ENCODE assay signal across 8 cellular contexts in the genomic region with DNA sequence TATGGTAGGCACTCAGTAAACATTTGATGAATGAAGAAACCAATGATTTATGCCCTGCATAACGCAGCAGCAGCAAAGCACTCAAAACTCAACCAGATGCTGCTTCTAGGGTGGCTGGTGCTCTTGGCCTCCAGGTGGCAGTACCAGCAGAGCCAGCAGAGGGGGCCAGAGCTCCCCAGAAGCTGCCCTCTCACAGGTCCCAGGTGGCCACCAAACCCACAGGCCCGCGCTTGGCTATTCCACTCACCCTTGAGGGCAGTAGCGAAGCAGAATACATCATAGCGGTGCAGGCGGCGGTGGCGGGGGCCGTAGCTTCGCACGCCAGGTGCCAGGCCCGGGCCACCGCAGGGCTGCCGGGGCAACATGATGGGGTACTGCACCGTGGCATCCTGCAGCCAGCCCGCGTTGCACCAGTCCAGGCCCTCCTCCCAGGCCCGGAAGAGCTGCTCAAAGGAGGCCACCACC. TPM values are rescaled to one million over a fixed set of nuclear protein-coding genes. Genes with fewer than 3 reads are reported as not detected.
DNase-seq lines count a peak whose midpoint lies in the region; ATAC-seq, FAIRE-seq and TF ChIP-seq lines count a peak whose summit lies in the region.

No MANE protein-coding gene starts in this region.

- H3K4me3 Mint-ChIP-seq in activated CD4-positive, alpha-beta T cell treated with anti-CD3 and anti-CD28 coated beads for 36 hours = no peak overlapping the region

- peaks cover 34% of the 10 kb centered on the region for H3K36me3 Mint-ChIP-seq in activated CD4-positive, alpha-beta T cell treated with anti-CD3 and anti-CD28 coated beads for 36 hours (ENCODE audit: low read depth)

- CTCF ChIA-PET in activated CD4-positive, alpha-beta T cell treated with anti-CD3 and anti-CD28 coated beads for 36 hours (lab: Charles Lee) = interaction anchor here (0.6 to 2.7 kb wide), 9 partner anchors 9 to 424 kb away, joined by 3 to 15 read pairs (median 4); partner anchors contain the start of gene HAPLN3

- H3K27me3 ChIP-seq in ascending aorta = no peaks in the 10 kb centered on the region
- H3K27me3 ChIP-seq in keratinocyte (ENCODE audit: control insufficient read depth, extremely low read depth, insufficient read depth, low read length) = no peaks in the 10 kb centered on the region
- H3K27me3 ChIP-seq in tibial artery = no peaks in the 10 kb centered on the region

- H3K27me3 Mint-ChIP-seq in activated CD4-positive, alpha-beta T cell treated with anti-CD3 and anti-CD28 coated beads for 36 hours = no peaks in the 10 kb centered on the region

- H3K9me3 ChIP-seq in ascending aorta (no peaks in the 10 kb centered on the region), keratinocyte (ENCODE audit: control insufficient read depth, low read depth, low read length) (no peaks in the 10 kb centered on the region), tibial artery (no peaks in the 10 kb centered on the region)

- H3K4me3 ChIP-seq in ascending aorta (no peak overlapping the region), keratinocyte (ENCODE audit: control insufficient read depth in 2 of 3, extremely low read depth in 1 of 3, insufficient read depth in 2 of 3, low read depth in 1 of 3, low read length in 3 of 3) (no peak overlapping the region), tibial artery (no peak overlapping the region)

- H3K9me1 ChIP-seq in keratinocyte (ENCODE audit: control insufficient read depth, extremely low read depth, insufficient read depth, low read length) = no peaks in the 10 kb centered on the region

- POLR2A ChIA-PET in activated CD4-positive, alpha-beta T cell treated with anti-CD3 and anti-CD28 coated beads for 36 hours (lab: Charles Lee) = interaction anchor here (0.5 kb wide), 1 partner anchor 368 kb away, joined by 5 read pairs; no protein-coding TSS in a partner anchor

- no peaks in the 10 kb centered on the region for H4K20me1 ChIP-seq in keratinocyte (ENCODE audit: control insufficient read depth, extremely low read depth, insufficient read depth, low read length)

- H2AFZ ChIP-seq in keratinocyte (ENCODE audit: control insufficient read depth, low read length) = no peak overlapping the region

- peaks cover 4 to 64% of the 10 kb centered on the region in 2 donors for H3K36me3 ChIP-seq in ascending aorta
- no peaks in the 10 kb centered on the region for H3K36me3 ChIP-seq in keratinocyte (ENCODE audit: control insufficient read depth in 2 of 2, extremely low read depth in 1 of 2, insufficient read depth in 2 of 2, low read length in 2 of 2)
- H3K36me3 ChIP-seq in tibial artery = peaks cover 5 to 41% (median 20%) of the 10 kb centered on the region in 3 donors

- no peak overlapping the region for H3K27ac Mint-ChIP-seq in activated CD4-positive, alpha-beta T cell treated with anti-CD3 and anti-CD28 coated beads for 36 hours

- TF ChIP-seq CTCF in ascending aorta (IDR thresholded peaks at IDR 0.05) = peak; percentile 23 to 56 (median 29)
- peak; percentile 73 to 93 (median 79) for TF ChIP-seq CTCF in keratinocyte (optimal IDR thresholded peaks at IDR 0.05 in 1 of 3, IDR thresholded peaks at IDR 0.05 in 1 of 3, conservative IDR thresholded peaks at IDR 0.05 in 1 of 3; ENCODE audit: extremely low read depth in 1 of 3, insufficient read depth in 2 of 3, low read length in 3 of 3)
- peak; percentile 42 to 61 for TF ChIP-seq CTCF in tibial artery (IDR thresholded peaks at IDR 0.05)

- dilution Hi-C loops in keratinocyte (cut with MboI; ENCODE audit: extremely low pct_ligation_motif_present, low sequenced_read_pairs) = no loop called here

- H3K9ac ChIP-seq in keratinocyte (ENCODE audit: control insufficient read depth, extremely low read depth, insufficient read depth, low read length) = no peak overlapping the region

- FAIRE-seq in keratinocyte (lab: Jason Lieb, UNC) = no peak

- H3K4me2 ChIP-seq in keratinocyte (ENCODE audit: control insufficient read depth, extremely low read depth, insufficient read depth, low read depth, low read length) = no peak overlapping the region

- H3K27ac ChIP-seq in ascending aorta (no peak overlapping the region), keratinocyte (ENCODE audit: control insufficient read depth, insufficient read depth, low read length) (no peak overlapping the region), tibial artery (peak overlapping the region in 1 of 2 donors; percentile 37)

- peak; percentile 72 for ATAC-seq in activated CD4-positive, alpha-beta T cell treated with anti-CD3 and anti-CD28 coated beads for 36 hours
- ATAC-seq in HG03342 (IDR thresholded peaks at IDR 0.05; ENCODE audit: unreplicated experiment) (peak; percentile 69), GM18505 (IDR thresholded peaks at IDR 0.05; ENCODE audit: unreplicated experiment) (no peak)

- DNase-seq in activated CD4-positive, alpha-beta T cell treated with anti-CD3 and anti-CD28 coated beads for 36 hours = peak; percentile 68
- DNase-seq in activated CD4-positive, alpha-beta T cell treated with anti-CD3 and anti-CD28 coated beads for 1 hour = no peak
- DNase-seq in RKO (ENCODE audit: low spot score) (peak; percentile 42), ascending aorta (ENCODE audit: low spot score in 2 of 2) (no peak), keratinocyte (ENCODE audit: low read depth, low spot score) (no peak), tibial artery (no peak)

- intact Hi-C loops in activated CD4-positive, alpha-beta T cell treated with anti-CD3 and anti-CD28 coated beads for 36 hours (cut with DNase I, micrococcal nuclease) = no loop called here
- intact Hi-C loops in ascending aorta (cut with DNase I) = loop anchor here (5.0 kb wide), 1 partner anchor 221 kb away; no protein-coding TSS in a partner anchor
- intact Hi-C loops in tibial artery (cut with DNase I; ENCODE audit: low total_unique reads) = no loop called here

- TF ChIP-seq POLR2A in GM18505 (IDR thresholded peaks at IDR 0.05; ENCODE audit: borderline replicate concordance, extremely low read depth, insufficient read depth, insufficient read length) = no peak

- H3K4me1 ChIP-seq in ascending aorta (peaks cover 0 to 10% of the 10 kb centered on the region in 2 donors), keratinocyte (ENCODE audit: control insufficient read depth, extremely low read depth, insufficient read depth, low read length) (peaks cover 4% of the 10 kb centered on the region), tibial artery (peaks cover 0 to 60% (median 10%) of the 10 kb centered on the region in 4 donors)

- H3K4me1 Mint-ChIP-seq in activated CD4-positive, alpha-beta T cell treated with anti-CD3 and anti-CD28 coated beads for 36 hours = no peaks in the 10 kb centered on the region

- H3K79me2 ChIP-seq in keratinocyte (ENCODE audit: control insufficient read depth, insufficient read depth, low read length) = no peaks in the 10 kb centered on the region

- no peaks in the 10 kb centered on the region for H3K9me3 Mint-ChIP-seq in activated CD4-positive, alpha-beta T cell treated with anti-CD3 and anti-CD28 coated beads for 36 hours (ENCODE audit: low read depth)

RNA-seq across cellular contexts. Expression of gene HAPLN3, which starts 16.6 kb away (rescaled TPM):
- total RNA-seq in activated CD4-positive, alpha-beta T cell treated with anti-CD3 and anti-CD28 coated beads for 36 hours = 10 to 100 TPM; 53.9 to 64.1 TPM
- total RNA-seq in ascending aorta = 189 TPM
- polyA plus RNA-seq in keratinocyte = 1.4 to 2.2 TPM (median 1.4 TPM) in 3 replicates
- polyA plus RNA-seq in keratinocyte (2011; ENCODE audit: low read depth) = 2.4 TPM
- 0.47 and 0.87 TPM in 2 replicates for polyA plus RNA-seq in keratinocyte (2011; cell fraction: cytosol; rRNA removed)
- polyA plus RNA-seq in keratinocyte (2011; cell fraction: nucleus; rRNA removed) = 4.2 and 6.1 TPM in 2 replicates
- polyA plus RNA-seq in keratinocyte (2012; ENCODE audit: low replicate concordance) = 2.1 and 5.0 TPM in 2 replicates
- polyA minus RNA-seq in keratinocyte = 0.43 to 0.66 TPM (median 0.61 TPM) in 3 replicates
- not detected for polyA minus RNA-seq in keratinocyte (2011; cell fraction: cytosol; rRNA and poly(A)+ RNA removed)
- 1.6 and 2.2 TPM in 2 replicates for polyA minus RNA-seq in keratinocyte (2011; cell fraction: nucleus; rRNA and poly(A)+ RNA removed)

RNA-seq across cellular contexts. Expression of gene MFGE8, which starts 34.4 kb away (rescaled TPM):
- total RNA-seq in activated CD4-positive, alpha-beta T cell treated with anti-CD3 and anti-CD28 coated beads for 36 hours = 10 to 100 TPM; 17.0 to 18.6 TPM
- 1,738 TPM for total RNA-seq in ascending aorta
- polyA plus RNA-seq in keratinocyte = 55.3 to 107 TPM (median 85.1 TPM) in 3 replicates
- 72.7 TPM for polyA plus RNA-seq in keratinocyte (2011; ENCODE audit: low read depth)
- polyA plus RNA-seq in keratinocyte (2011; cell fraction: cytosol; rRNA removed) = 42.4 and 64.9 TPM in 2 replicates
- polyA plus RNA-seq in keratinocyte (2011; cell fraction: nucleus; rRNA removed) = 226 and 275 TPM in 2 replicates
- 71.2 and 126 TPM in 2 replicates for polyA plus RNA-seq in keratinocyte (2012; ENCODE audit: low replicate concordance)
- polyA minus RNA-seq in keratinocyte = 62.5 to 78.0 TPM (median 74.5 TPM) in 3 replicates
- polyA minus RNA-seq in keratinocyte (2011; cell fraction: cytosol; rRNA and poly(A)+ RNA removed) = 74.8 TPM
- polyA minus RNA-seq in keratinocyte (2011; cell fraction: nucleus; rRNA and poly(A)+ RNA removed) = 107 and 168 TPM in 2 replicates

Comparison
In these comparisons a context has a peak if more than half of its experiments do, and no peak if none do; other contexts are left out.
1. DNase-seq: peak in activated CD4-positive, alpha-beta T cell treated with anti-CD3 and anti-CD28 coated beads for 36 hours (single experiment) and RKO (single experiment); none in activated CD4-positive, alpha-beta T cell treated with anti-CD3 and anti-CD28 coated beads for 1 hour (single experiment), ascending aorta (0 of 2), keratinocyte (single experiment) and tibial artery (0 of 2).
2. CTCF ChIP-seq: peak in every context shown above with its lines; median percentile 79 in keratinocyte; 52 in tibial artery; 29 in ascending aorta.
3. RNA of gene MFGE8, which starts 34.4 kb away (total RNA-seq): 1,738 TPM in ascending aorta (single experiment); 17.0 to 18.6 TPM in activated CD4-positive, alpha-beta T cell treated with anti-CD3 and anti-CD28 coated beads for 36 hours; every median in the first group is over 10 times any median in the second.